Comparison of ENCODE assay signal across 23 cellular contexts in genomic region chr21:42102516-42102915, GRCh38. TPM values are rescaled to one million over a fixed set of nuclear protein-coding genes. Genes with fewer than 3 reads are reported as not detected.
"Had no signal": no experiment of that assay in that cellular context is flagged by ENCODE, and none has a peak within 500 bp of the region (broad histone marks: within the 10 kb centered on the region; RNA-seq: fewer than 3 reads in every experiment).

No MANE protein-coding gene starts in this region.

- H3K9me3 Mint-ChIP-seq: activated naive CD4-positive, alpha-beta T cell treated with anti-CD3 and anti-CD28 coated beads, Interleukin-2, amount 50 U/mL, for 24 hours; activated T-cell treated with anti-CD3 and anti-CD28 coated beads, Interleukin-2, amount 50 U/mL, for 72 hours; dendritic cell treated with granulocyte-macrophage colony-stimulating factor and Interleukin-4, amounts not matched to agents 40 ng/mL and 50 ng/mL, for 4 days; mesothelial cell of epicardium; nephron progenitor cell; stimulated activated naive CD8-positive, alpha-beta T cell treated with anti-CD3 and anti-CD28 coated beads, Interleukin-15, Interleukin-2, amounts not matched to agents 100 ng/mL and 50 ng/mL, for 24 hours; T-helper 1 cell treated with Interleukin-12 subunit alpha and Interleukin-12 subunit beta and Interleukin-4 antibody, amounts not matched to agents 30 μg/mL and 1 μg/mL, for 36 hours had no signal

- H3K27me3 Mint-ChIP-seq: activated naive CD4-positive, alpha-beta T cell treated with anti-CD3 and anti-CD28 coated beads, Interleukin-2, amount 50 U/mL, for 24 hours; progenitor cell of endocrine pancreas had no signal

- H3K27ac Mint-ChIP-seq: activated naive CD4-positive, alpha-beta T cell treated with anti-CD3 and anti-CD28 coated beads, Interleukin-2, amount 50 U/mL, for 24 hours; activated T-cell treated with anti-CD3 and anti-CD28 coated beads, Interleukin-2, amount 50 U/mL, for 72 hours; dendritic cell treated with granulocyte-macrophage colony-stimulating factor and Interleukin-4, amounts not matched to agents 40 ng/mL and 50 ng/mL, for 4 days; mesothelial cell of epicardium; nephron progenitor cell; stimulated activated naive CD8-positive, alpha-beta T cell treated with anti-CD3 and anti-CD28 coated beads, Interleukin-15, Interleukin-2, amounts not matched to agents 100 ng/mL and 50 ng/mL, for 24 hours; T-helper 1 cell treated with Interleukin-12 subunit alpha and Interleukin-12 subunit beta and Interleukin-4 antibody, amounts not matched to agents 30 μg/mL and 1 μg/mL, for 36 hours had no signal

- ATAC-seq: activated CD4-positive, CD25-positive, alpha-beta regulatory T cell treated with anti-CD3 and anti-CD28 coated beads, Interleukin-2, amount 50 U/mL, for 24 hours; activated T-cell treated with anti-CD3 and anti-CD28 coated beads, Interleukin-2, amount 50 U/mL, for 72 hours; left lung had no signal

- H3K36me3 ChIP-seq: esophagus squamous epithelium, left lung, right atrium auricular region, tibial nerve, vagina had no signal

- H3K27ac ChIP-seq: esophagus squamous epithelium, left lung, right atrium auricular region, tibial nerve, vagina had no signal

- DNase-seq: activated gamma-delta T cell; activated T-cell treated with anti-CD3 and anti-CD28 coated beads, Interleukin-2, amount 50 U/mL, for 72 hours; effector CD8-positive, alpha-beta T cell; esophagus squamous epithelium; glutamatergic neuron; left lung; nephron progenitor cell; occipital lobe had no signal

- H3K4me3 Mint-ChIP-seq: activated naive CD4-positive, alpha-beta T cell treated with anti-CD3 and anti-CD28 coated beads, Interleukin-2, amount 50 U/mL, for 24 hours; activated T-cell treated with anti-CD3 and anti-CD28 coated beads, Interleukin-2, amount 50 U/mL, for 72 hours; dendritic cell treated with granulocyte-macrophage colony-stimulating factor and Interleukin-4, amounts not matched to agents 40 ng/mL and 50 ng/mL, for 4 days; mesothelial cell of epicardium; nephron progenitor cell; stimulated activated naive CD8-positive, alpha-beta T cell treated with anti-CD3 and anti-CD28 coated beads, Interleukin-15, Interleukin-2, amounts not matched to agents 100 ng/mL and 50 ng/mL, for 24 hours; T-helper 1 cell treated with Interleukin-12 subunit alpha and Interleukin-12 subunit beta and Interleukin-4 antibody, amounts not matched to agents 30 μg/mL and 1 μg/mL, for 36 hours had no signal

- H3K36me3 Mint-ChIP-seq: activated naive CD4-positive, alpha-beta T cell treated with anti-CD3 and anti-CD28 coated beads, Interleukin-2, amount 50 U/mL, for 24 hours; mesothelial cell of epicardium had no signal

- H3K9me3 ChIP-seq: esophagus squamous epithelium, left lung, right atrium auricular region, tibial nerve, vagina had no signal

- FAIRE-seq: endothelial cell of umbilical vein had no signal

- H3K4me3 ChIP-seq: esophagus squamous epithelium, left lung, right atrium auricular region, tibial nerve, vagina had no signal

- H3K27me3 ChIP-seq: left lung, right atrium auricular region, vagina had no signal

RNA-seq across cellular contexts. Expression of gene UMODL1, which starts 31.4 kb away (rescaled TPM):
- total RNA-seq: activated CD8-positive, alpha-beta memory T cell treated with anti-CD3 and anti-CD28 coated beads for 36 hours; endothelial cell of umbilical vein; esophagus squamous epithelium; fibroblast of villous mesenchyme; kidney epithelial cell; lung microvascular endothelial cell; mesothelial cell of epicardium; occipital lobe; right atrium auricular region; tibial nerve; vagina had no signal
